9 cellular contexts compared by ENCODE assay signal in genomic region chr14:22882529-22883190, GRCh38. TPM values are rescaled to one million over a fixed set of nuclear protein-coding genes. Genes with fewer than 3 reads are reported as not detected.
A peak's percentile ranks its signal among the peaks of the same experiment; 100 is the strongest.
DNase-seq lines count a peak whose midpoint lies in the region; ATAC-seq and TF ChIP-seq lines count a peak whose summit lies in the region.
"Had no signal": no experiment of that assay in that cellular context is flagged by ENCODE, and none has a peak within 500 bp of the region (broad histone marks: within the 10 kb centered on the region; RNA-seq: fewer than 3 reads in every experiment).

No MANE protein-coding gene starts in this region.

- DNase-seq in EH (ENCODE audit: low read depth) (peak; percentile 43), NCI-H187 treated with DMSO at 0.1 percent for 48 hours (lab: John Stamatoyannopoulos, UW) (peak; percentile 19), amniotic epithelial cell (ENCODE audit: low read depth) (peak; percentile 48), kidney glomerular epithelial cell (lab: John Stamatoyannopoulos, UW) (peak; percentile 17), thyroid gland (peak; percentile 41 to 53), omental fat pad (ENCODE audit: low spot score) (no peak)

- H3K4me1 ChIP-seq in thyroid gland = peaks cover 10 to 23% of the 10 kb centered on the region in 2 donors

- ATAC-seq in HG03354 (IDR thresholded peaks at IDR 0.05; ENCODE audit: poor library complexity, severe bottlenecking, unreplicated experiment) = no peak
- no peak for ATAC-seq in HG03280 (IDR thresholded peaks at IDR 0.05; ENCODE audit: unreplicated experiment)
- no peak for ATAC-seq in omental fat pad (ENCODE audit: low FRiP score)

- H3K9me3 ChIP-seq in thyroid gland = no peaks in the 10 kb centered on the region
- H3K9me3 ChIP-seq: thoracic aorta had no signal

- 8 to 24% methylated on average over 7 of the region's 7 CpGs for WGBS in thyroid gland, 2 donors

- H3K36me3 ChIP-seq in thyroid gland = peaks cover 10 to 19% of the 10 kb centered on the region in 2 donors

- no peaks in the 10 kb centered on the region for H3K27me3 ChIP-seq in thyroid gland

- TF ChIP-seq POLR2A in thyroid gland (IDR thresholded peaks at IDR 0.05) = no peak

- H3K27ac ChIP-seq in thyroid gland = no peak overlapping the region
- H3K27ac ChIP-seq: thoracic aorta had no signal

- H3K4me3 ChIP-seq in thyroid gland (replicated peaks in 1 of 3) = no peak overlapping the region
- H3K4me3 ChIP-seq: thoracic aorta had no signal

- intact Hi-C loops in thyroid gland (cut with DNase I) = no loop called here

- TF ChIP-seq CTCF in thyroid gland (IDR thresholded peaks at IDR 0.05) (no peak), omental fat pad (IDR thresholded peaks at IDR 0.05) (no peak)

RNA-seq across cellular contexts. Expression of gene REM2, which starts 0.4 kb away (rescaled TPM):
- total RNA-seq in thyroid gland (1 to 10 TPM in 1 of 4 donors, under 1 TPM in 2, not detected in 1; 0.54 to 1.2 (median 0.89) TPM), omental fat pad (1 to 10 TPM in 2 of 4 donors, under 1 TPM in 2; 0.24 to 3.3 (median 1.0) TPM)

RNA-seq across cellular contexts. Expression of gene LRP10, which starts 11.1 kb away (rescaled TPM):
- 100 to 1,000 TPM; 107 to 143 (median 121) TPM for total RNA-seq in thyroid gland
- total RNA-seq in omental fat pad = 100 to 1,000 TPM in 2 of 4 donors, 10 to 100 TPM in 2; 73.5 to 125 (median 96.6) TPM

RNA-seq across cellular contexts. Expression of gene RBM23, which starts 36.3 kb away (rescaled TPM):
- 1,000 to 10,000 TPM in 2 of 4 donors, 100 to 1,000 TPM in 2; 157 to 1,409 (median 683) TPM for total RNA-seq in thyroid gland
- total RNA-seq in omental fat pad = 100 to 1,000 TPM in 2 of 4 donors, 10 to 100 TPM in 2; 48.7 to 127 (median 85.9) TPM

RNA-seq across cellular contexts. Expression of gene MMP14, which starts 46.3 kb away (rescaled TPM):
- total RNA-seq in thyroid gland (100 to 1,000 TPM in 1 of 4 donors, 10 to 100 TPM in 3; 59.7 to 119 (median 88.5) TPM), omental fat pad (100 to 1,000 TPM; 108 to 208 (median 166) TPM)

RNA-seq across cellular contexts. Expression of gene PRMT5, which starts 46.5 kb away (rescaled TPM):
- total RNA-seq in thyroid gland (10 to 100 TPM; 60.7 to 73.8 (median 63.2) TPM), omental fat pad (10 to 100 TPM; 38.8 to 54.9 (median 49.6) TPM)
